Comparison of ENCODE assay signal across 9 cellular contexts in genomic region chr11:78735711-78736110, GRCh38.
"Had no signal": no experiment of that assay in that cellular context is flagged by ENCODE, and none has a peak within 500 bp of the region (broad histone marks: within the 10 kb centered on the region; RNA-seq: fewer than 3 reads in every experiment).

No MANE protein-coding gene starts in this region.

- H3K9me3 ChIP-seq: HAP-1 had no signal

- H3K27ac ChIP-seq: GM23248 had no signal

- H3K9ac ChIP-seq: GM23248 had no signal

- H3K4me3 Mint-ChIP-seq: GM23338, H9, HFFc6 had no signal

- H3K36me3 ChIP-seq: HAP-1 had no signal

- DNase-seq: GM23248, GOT3, H7, H9, HCEC 1CT, HFFc6 had no signal

- H3K4me1 ChIP-seq: HAP-1 had no signal

- H3K9me3 Mint-ChIP-seq: GM23338, H9, HFFc6 had no signal

- H3K4me3 ChIP-seq: GM23248, GM23338, HAP-1 had no signal

- H3K27ac Mint-ChIP-seq: GM23338, HFFc6 had no signal

- H3K4me2 ChIP-seq: GM23338 had no signal

- ATAC-seq: GM23338, HCT116 had no signal

- H2AFZ ChIP-seq: GM23248, GM23338 had no signal
